8 cellular contexts compared by ENCODE assay signal in the genomic region with DNA sequence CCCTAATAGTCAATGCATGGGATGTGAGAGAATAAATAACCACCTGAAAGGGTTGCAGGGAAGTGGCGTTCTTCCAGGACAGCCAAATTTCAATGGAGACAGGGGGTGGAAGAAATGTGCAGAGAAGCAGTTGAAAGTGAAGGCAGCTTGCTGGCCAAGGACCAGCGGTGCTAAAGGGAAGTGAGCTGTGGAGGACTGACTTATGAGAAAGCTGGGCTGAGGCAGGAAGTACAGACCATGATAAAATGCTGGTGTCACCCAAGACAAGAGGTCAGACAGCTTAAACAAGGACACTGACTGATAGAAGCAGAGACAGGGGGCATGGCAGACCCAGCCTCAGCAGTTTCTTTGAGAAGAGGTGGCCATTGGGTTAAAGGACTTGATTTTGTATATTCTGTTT.
DNase-seq lines count a peak whose midpoint lies in the region; ATAC-seq and TF ChIP-seq lines count a peak whose summit lies in the region.

No MANE protein-coding gene starts in this region.

- H2BK5ac ChIP-seq in H9 (ENCODE audit: insufficient read length, low read length), result no peak overlapping the region

- peak; percentile 14 for TF ChIP-seq POLR2A in GM15510 (IDR thresholded peaks at IDR 0.05; ENCODE audit: borderline replicate concordance, extremely low read depth, insufficient read length)

- intact Hi-C loops in lower lobe of right lung (cut with DNase I), result no loop called here

- no peaks in the 10 kb centered on the region for H3K23me2 ChIP-seq in H9 (ENCODE audit: insufficient read length, low read depth, low read length, poor library complexity, severe bottlenecking)

- no peak overlapping the region for H3K4me3 ChIP-seq in lower lobe of right lung

- H3K79me1 ChIP-seq in H9 (ENCODE audit: insufficient read depth, low read depth, low read length, poor library complexity, severe bottlenecking), result no peaks in the 10 kb centered on the region

- H3K9ac ChIP-seq in H9 (ENCODE audit: extremely low read depth, insufficient read length, low read length), result no peak overlapping the region

- H3K27me3 ChIP-seq in lower lobe of right lung (ENCODE audit: low read depth) (no peaks in the 10 kb centered on the region), H9 (ENCODE audit: insufficient read depth, low read length) (no peaks in the 10 kb centered on the region)

- no peak overlapping the region for H4K8ac ChIP-seq in H9 (replicated peaks; ENCODE audit: insufficient read length, low read depth, low read length)

- no peak overlapping the region for H3K4me2 ChIP-seq in H9 (ENCODE audit: insufficient read depth, insufficient read length, low read length)

- no peak overlapping the region for H3K14ac ChIP-seq in H9 (ENCODE audit: insufficient read depth, low read length)

- no peaks in the 10 kb centered on the region for H3K36me3 ChIP-seq in lower lobe of right lung

- no peak overlapping the region for H3K18ac ChIP-seq in H9 (ENCODE audit: insufficient read length, low read depth, low read length)

- peaks cover 4 to 9% of the 10 kb centered on the region in 2 experiments; a peak in 3 of 4 replicates for H3K4me1 Mint-ChIP-seq in H9

- no peak overlapping the region for H3K27ac ChIP-seq in lower lobe of right lung
- no peak overlapping the region for H3K27ac ChIP-seq in H9 (ENCODE audit: insufficient read length, low read depth, low read length)

- no CpG with 5 or more reads among the region's 2 CpGs for WGBS in H9 (ENCODE audit: extremely low coverage, insufficient read length, low lambda C conversion rate)

- H2BK12ac ChIP-seq in H9 (ENCODE audit: insufficient read length, low read depth, low read length), result no peak overlapping the region

- no peak overlapping the region for H2BK120ac ChIP-seq in H9 (ENCODE audit: low read depth, low read length, poor library complexity, severe bottlenecking)

- no peak overlapping the region for H3T11ph ChIP-seq in H9 (ENCODE audit: low read length)

- H3K27me3 Mint-ChIP-seq in H9 (ENCODE audit: low read depth), result no peaks in the 10 kb centered on the region

- H3K9me3 Mint-ChIP-seq in H9, result no peaks in the 10 kb centered on the region

- H3K56ac ChIP-seq in H9 (ENCODE audit: insufficient read length, low read depth, low read length), result no peak overlapping the region

- H2BK20ac ChIP-seq in H9 (ENCODE audit: low read depth, low read length, poor library complexity, severe bottlenecking), result no peak overlapping the region

- H2AK5ac ChIP-seq in H9 (ENCODE audit: insufficient read length, low read length), result no peak overlapping the region

- no peak overlapping the region for H3K23ac ChIP-seq in H9 (ENCODE audit: insufficient read length, low read depth, low read length)

- H4K5ac ChIP-seq in H9 (ENCODE audit: insufficient read length, low read depth, low read length), result no peak overlapping the region

- H4K20me1 ChIP-seq in H9 (ENCODE audit: control insufficient read depth, insufficient read depth, insufficient read length), result no peaks in the 10 kb centered on the region

- H3K4me1 ChIP-seq in lower lobe of right lung, result no peaks in the 10 kb centered on the region
- no peaks in the 10 kb centered on the region for H3K4me1 ChIP-seq in H9 (ENCODE audit: insufficient read depth, low read length)

- H2BK15ac ChIP-seq in H9 (ENCODE audit: low read depth, low read length), result no peak overlapping the region

- H3K79me2 ChIP-seq in H9 (ENCODE audit: insufficient read depth, low read length), result no peaks in the 10 kb centered on the region

- peak; percentile 3 for DNase-seq in OCI-M2 (lab: John Stamatoyannopoulos, UW; ENCODE audit: unreplicated experiment)
- no peak for DNase-seq in lower lobe of right lung
- no peak for DNase-seq in AG08395 (ENCODE audit: low spot score)
- no peak for DNase-seq in H9
- no peak for DNase-seq in NCI-H82 (lab: John Stamatoyannopoulos, UW)
- no peak for DNase-seq in NCI-H345 (lab: John Stamatoyannopoulos, UW)

- TF ChIP-seq CTCF in lower lobe of right lung (IDR thresholded peaks at IDR 0.05) (no peak), H9 (conservative IDR thresholded peaks at IDR 0.05) (no peak)

- no peak overlapping the region for H3K4me3 Mint-ChIP-seq in H9

- H3K4ac ChIP-seq in H9 (ENCODE audit: low read depth, low read length), result no peak overlapping the region

- ATAC-seq in HG02610 (IDR thresholded peaks at IDR 0.05; ENCODE audit: unreplicated experiment), result peak; percentile 54
- peak; percentile 70 to 82 for ATAC-seq in lower lobe of right lung

- peaks cover 3 to 8% (median 5%) of the 10 kb centered on the region in 3 experiments; a peak in 4 of 7 replicates for H3K36me3 Mint-ChIP-seq in H9 (ENCODE audit: insufficient read depth in 1 of 3, low read depth in 3 of 3)

- H3K9me3 ChIP-seq in lower lobe of right lung, result no peaks in the 10 kb centered on the region
- H3K9me3 ChIP-seq in H9 (ENCODE audit: control insufficient read depth, low read depth, low read length), result no peaks in the 10 kb centered on the region

- H3K27ac Mint-ChIP-seq in H9, result no peak overlapping the region; a peak in 2 of 7 replicates

- H2AFZ ChIP-seq in H9 (ENCODE audit: low read length), result no peak overlapping the region

- no peak overlapping the region for H4K91ac ChIP-seq in H9 (ENCODE audit: insufficient read length, low read depth, low read length)
